Comparison of ENCODE assay signal across 8 cellular contexts in the genomic region with DNA sequence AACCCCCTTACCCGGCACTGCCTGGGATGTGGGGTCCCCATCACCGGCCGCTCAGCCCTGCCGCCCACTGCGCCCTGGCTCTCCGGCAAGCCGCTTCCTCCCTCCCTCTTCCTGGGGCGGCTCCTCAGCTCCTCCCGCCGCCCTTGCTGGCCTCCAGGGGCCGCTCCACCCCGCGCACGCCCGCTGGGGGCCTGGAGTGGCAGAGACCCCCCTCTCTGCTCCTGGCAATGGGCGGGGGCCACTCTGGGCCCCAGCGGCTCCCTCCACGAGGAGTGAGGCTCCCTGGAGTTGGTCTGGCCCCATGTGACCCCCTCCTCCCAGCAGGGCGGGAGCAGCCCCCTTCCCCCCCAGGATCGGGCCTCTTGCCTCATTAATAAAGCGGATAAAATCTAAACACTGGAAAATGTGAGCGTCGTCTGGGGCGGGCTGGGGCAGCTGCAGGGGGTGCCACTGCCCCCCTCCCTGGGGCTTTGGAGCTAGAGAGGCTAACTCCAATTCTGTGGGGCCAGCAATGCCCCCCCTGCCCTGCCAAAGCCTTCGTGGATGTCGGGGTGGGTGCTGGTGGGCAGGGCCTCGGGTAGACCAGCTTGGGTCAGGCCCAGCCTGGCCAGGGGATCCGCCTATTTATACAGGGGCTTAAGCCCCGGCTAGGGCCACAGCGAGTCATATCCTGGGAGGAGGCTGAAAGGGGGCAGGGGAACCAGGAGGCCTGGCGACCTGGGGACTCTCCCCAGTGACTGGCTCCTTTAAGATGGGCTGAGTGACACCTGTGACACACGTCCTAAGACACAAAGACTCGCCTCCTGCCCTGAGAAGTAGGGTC. TPM values are rescaled to one million over a fixed set of nuclear protein-coding genes. Genes with fewer than 3 reads are reported as not detected.
DNase-seq lines count a peak whose midpoint lies in the region; ATAC-seq and TF ChIP-seq lines count a peak whose summit lies in the region.

A gene with protein sequence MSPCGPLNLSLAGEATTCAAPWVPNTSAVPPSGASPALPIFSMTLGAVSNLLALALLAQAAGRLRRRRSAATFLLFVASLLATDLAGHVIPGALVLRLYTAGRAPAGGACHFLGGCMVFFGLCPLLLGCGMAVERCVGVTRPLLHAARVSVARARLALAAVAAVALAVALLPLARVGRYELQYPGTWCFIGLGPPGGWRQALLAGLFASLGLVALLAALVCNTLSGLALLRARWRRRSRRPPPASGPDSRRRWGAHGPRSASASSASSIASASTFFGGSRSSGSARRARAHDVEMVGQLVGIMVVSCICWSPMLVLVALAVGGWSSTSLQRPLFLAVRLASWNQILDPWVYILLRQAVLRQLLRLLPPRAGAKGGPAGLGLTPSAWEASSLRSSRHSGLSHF (minus strand): TSS at position 104 of the 823 bp plus-strand sequence. CDS start 1,034 bp downstream, outside the sequence.

- ATAC-seq in GM18909 (IDR thresholded peaks at IDR 0.05; ENCODE audit: poor library complexity, unreplicated experiment) (no peak), HG03280 (IDR thresholded peaks at IDR 0.05; ENCODE audit: unreplicated experiment) (no peak)

- peaks cover 28 to 47% of the 10 kb centered on the region in 2 donors for H3K4me1 Mint-ChIP-seq in immature natural killer cell

- peaks cover 3 to 32% (median 20%) of the 10 kb centered on the region in 3 donors for H3K27me3 Mint-ChIP-seq in immature natural killer cell (ENCODE audit: low read depth in 3 of 3)

- no peak for TF ChIP-seq POLR2A in vagina (IDR thresholded peaks at IDR 0.05)

- H3K27me3 ChIP-seq in vagina = no peaks in the 10 kb centered on the region

- peak within 1 kb of the TSS; percentile 56 to 96 (median 90) for H3K27ac Mint-ChIP-seq in immature natural killer cell

- peaks cover 0 to 1% (median 0%) of the 10 kb centered on the region in 6 donors for H3K9me3 Mint-ChIP-seq in immature natural killer cell

- H3K4me3 ChIP-seq in HFF-Myc (replicated peaks; ENCODE audit: low read depth, low read length) (peak within 1 kb of the TSS; percentile 35), vagina (peak within 1 kb of the TSS in 1 of 2 donors; percentile 20)

- DNase-seq in CD1c-positive myeloid dendritic cell (ENCODE audit: extremely low spot score) = peak; percentile 36
- DNase-seq in HFF-Myc (ENCODE audit: extremely low read depth, low read depth) = no peak
- DNase-seq in activated T-cell treated with anti-CD3 and anti-CD28 coated beads, Interleukin-2, amount 50 U/mL, for 1 hour = peak; percentile 32
- DNase-seq in immature natural killer cell = peak in 1 of 3 donors; percentile 60
- DNase-seq in vagina (ENCODE audit: extremely low spot score in 2 of 2) = no peak
- DNase-seq in GOT3 (lab: John Stamatoyannopoulos, UW) = no peak

- TF ChIP-seq CTCF in HFF-Myc (IDR thresholded peaks at IDR 0.05; ENCODE audit: low read depth, low read length, missing control alignments) = peak; percentile 53
- no peak for TF ChIP-seq CTCF in vagina (IDR thresholded peaks at IDR 0.05)

- intact Hi-C loops in vagina (cut with DNase I) = loop anchor here (10.0 kb wide), 2 partner anchors 111 to 331 kb away; no protein-coding TSS in a partner anchor

- peaks cover 0 to 3% (median 0%) of the 10 kb centered on the region in 3 donors for H3K36me3 Mint-ChIP-seq in immature natural killer cell

- no peaks in the 10 kb centered on the region for H3K9me3 ChIP-seq in vagina

- peak within 1 kb of the TSS; percentile 44 to 73 (median 65) for H3K4me3 Mint-ChIP-seq in immature natural killer cell

- H3K36me3 ChIP-seq in vagina = peaks cover 0 to 27% of the 10 kb centered on the region in 2 donors

- H3K27ac ChIP-seq in vagina = peak within 1 kb of the TSS; percentile 56

- peaks cover 51% of the 10 kb centered on the region for H3K4me1 ChIP-seq in vagina

RNA-seq across cellular contexts. Expression of the gene that starts here (rescaled TPM):
- polyA plus RNA-seq in immature natural killer cell = 1 to 10 TPM in 1 of 3 donors, under 1 TPM in 1, not detected in 1; 0.17 to 1.2 TPM
- not detected for total RNA-seq in vagina

Comparison
In these comparisons a context has a peak if more than half of its experiments do, and no peak if none do; other contexts are left out.
1. DNase-seq: peak in CD1c-positive myeloid dendritic cell (single experiment) and activated T-cell treated with anti-CD3 and anti-CD28 coated beads, Interleukin-2, amount 50 U/mL, for 1 hour (single experiment); none in HFF-Myc (single experiment), vagina (0 of 2) and GOT3 (single experiment).